ENCODE assay signal across 22 cellular contexts in the genomic region with DNA sequence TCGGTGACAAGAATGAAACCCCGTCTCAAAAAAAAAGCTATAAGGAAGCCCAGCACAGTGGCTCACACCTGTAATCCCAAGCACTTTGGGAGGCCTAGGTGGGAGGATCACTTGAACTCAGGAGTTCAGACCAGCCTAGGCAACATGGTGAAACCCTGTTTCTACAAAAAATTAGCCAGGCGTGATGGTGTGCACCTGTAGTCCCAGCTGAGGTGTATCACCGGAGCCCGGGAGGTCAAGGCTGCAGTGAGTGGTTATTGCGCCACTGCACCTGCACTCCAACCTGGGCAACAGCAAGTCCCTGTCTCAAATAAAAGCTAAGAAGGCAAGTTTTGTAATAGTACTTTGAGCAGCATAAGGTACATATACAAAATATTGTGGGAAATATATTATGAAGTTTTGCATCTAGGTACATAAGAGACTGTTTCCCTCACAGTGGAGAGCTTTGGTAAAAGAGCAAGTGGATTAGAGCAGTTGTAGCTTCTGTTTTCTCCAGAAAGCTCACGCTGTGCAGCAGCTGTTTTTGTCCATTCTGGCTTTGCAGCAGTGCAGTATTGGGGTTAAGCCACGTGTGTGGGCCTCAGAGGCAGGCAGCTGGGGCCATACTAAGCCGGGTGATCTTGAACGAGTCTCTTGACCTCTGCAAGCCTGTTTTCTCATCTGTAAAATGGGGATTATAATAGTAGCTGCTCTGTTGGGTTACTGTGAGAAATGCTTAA. TPM values are rescaled to one million over a fixed set of nuclear protein-coding genes. Genes with fewer than 3 reads are reported as not detected.
DNase-seq lines count a peak whose midpoint lies in the region; ATAC-seq, FAIRE-seq and TF ChIP-seq lines count a peak whose summit lies in the region.
"Had no signal": no experiment of that assay in that cellular context is flagged by ENCODE, and none has a peak within 500 bp of the region (broad histone marks: within the 10 kb centered on the region; RNA-seq: fewer than 3 reads in every experiment).

No MANE protein-coding gene starts in this region.

- H3K9me3 ChIP-seq in pancreas: no peaks in the 10 kb centered on the region
- H3K9me3 ChIP-seq: mucosa of descending colon had no signal

- DNase-seq in LHCN-M2 (ENCODE audit: low read depth): peak; percentile 83
- peak; percentile 16 for DNase-seq in NCI-H82 treated with DMSO at 0.1 percent for 48 hours (lab: John Stamatoyannopoulos, UW; ENCODE audit: unreplicated experiment)
- no peak for DNase-seq in effector memory CD8-positive, alpha-beta T cell
- DNase-seq in pancreas: peak in 1 of 6 donors; percentile 12
- no peak for DNase-seq in GM13976 (ENCODE audit: low spot score)
- DNase-seq: activated CD4-positive, alpha-beta memory T cell treated with anti-CD3 and anti-CD28 coated beads, Interleukin-2, amount 10 ng/mL, durations not matched to agents 7 days and 5 days; activated T-cell treated with anti-CD3 and anti-CD28 coated beads, Interleukin-2, amount 50 U/mL, for 4 hours; left cardiac atrium; mucosa of descending colon; NCI-H1436; NCI-H345; right cardiac atrium; SHP77; T-helper 1 cell had no signal

- no peaks in the 10 kb centered on the region for H3K36me3 ChIP-seq in pancreas

- H3K27ac ChIP-seq in pancreas: no peak overlapping the region
- H3K27ac ChIP-seq: VCaP had no signal

- in situ Hi-C loops in GM13976 (cut with MboI; ENCODE audit: low sequenced_read_pairs, unreplicated experiment): no loop called here

- TF ChIP-seq CTCF in pancreas (IDR thresholded peaks at IDR 0.05) (no peak), GM13976 (IDR thresholded peaks at IDR 0.05; ENCODE audit: borderline replicate concordance, control extremely low read depth, extremely low read depth, insufficient read depth, missing control alignments) (no peak)

- H3K27me3 Mint-ChIP-seq in effector memory CD8-positive, alpha-beta T cell: no peaks in the 10 kb centered on the region
- H3K27me3 Mint-ChIP-seq: activated CD4-positive, alpha-beta memory T cell treated with anti-CD3 and anti-CD28 coated beads, Interleukin-2, amount 10 ng/mL, durations not matched to agents 7 days and 5 days; activated naive CD4-positive, alpha-beta T cell treated with anti-CD3 and anti-CD28 coated beads, Interleukin-2, amount 50 U/mL, for 24 hours had no signal

- intact Hi-C loops in pancreas (cut with DNase I): no loop called here

- peaks cover 27 to 65% of the 10 kb centered on the region in 2 donors for H3K4me1 Mint-ChIP-seq in effector memory CD8-positive, alpha-beta T cell (ENCODE audit: low read depth in 2 of 2)

- peaks cover under 1 to 11% (median under 1%) of the 10 kb centered on the region in 3 donors for H3K4me1 ChIP-seq in pancreas

- peaks cover 4% of the 10 kb centered on the region for H3K36me3 Mint-ChIP-seq in effector memory CD8-positive, alpha-beta T cell (ENCODE audit: insufficient read depth)
- H3K36me3 Mint-ChIP-seq: stimulated activated effector memory CD8-positive, alpha-beta T cell treated with anti-CD3 and anti-CD28 coated beads, Interleukin-12 subunit alpha, Interleukin-12 subunit beta, amount 100 ng/mL, for 72 hours had no signal

- H3K9me3 Mint-ChIP-seq in effector memory CD8-positive, alpha-beta T cell: no peaks in the 10 kb centered on the region
- H3K9me3 Mint-ChIP-seq: activated CD4-positive, alpha-beta memory T cell treated with anti-CD3 and anti-CD28 coated beads, Interleukin-2, amount 10 ng/mL, durations not matched to agents 7 days and 5 days; activated naive CD4-positive, alpha-beta T cell treated with anti-CD3 and anti-CD28 coated beads, Interleukin-2, amount 50 U/mL, for 24 hours; activated T-cell treated with anti-CD3 and anti-CD28 coated beads, Interleukin-2, amount 50 U/mL, for 4 hours; stimulated activated effector memory CD8-positive, alpha-beta T cell treated with anti-CD3 and anti-CD28 coated beads, Interleukin-12 subunit alpha, Interleukin-12 subunit beta, amount 100 ng/mL, for 72 hours had no signal

- H3K27me3 ChIP-seq in pancreas: no peaks in the 10 kb centered on the region

- no peak for ATAC-seq in effector memory CD8-positive, alpha-beta T cell (replicated peaks)
- ATAC-seq in pancreas (peak in 3 of 4 donors; percentile 41 to 67 (median 46)), GM18868 (IDR thresholded peaks at IDR 0.05; ENCODE audit: unreplicated experiment) (no peak), GM19023 (IDR thresholded peaks at IDR 0.05; ENCODE audit: unreplicated experiment) (no peak)
- no peak for ATAC-seq in activated CD4-positive, CD25-positive, alpha-beta regulatory T cell treated with anti-CD3 and anti-CD28 coated beads, Interleukin-2, amount 50 U/mL, for 24 hours
- ATAC-seq: activated T-cell treated with anti-CD3 and anti-CD28 coated beads, Interleukin-2, amount 50 U/mL, for 4 hours; left cardiac atrium; mucosa of descending colon; right cardiac atrium; stimulated activated effector memory CD8-positive, alpha-beta T cell treated with anti-CD3 and anti-CD28 coated beads, Interleukin-12 subunit alpha, Interleukin-12 subunit beta, amount 100 ng/mL, for 72 hours had no signal

- peak overlapping the region in 1 of 2 donors; percentile 31 for H3K4me3 Mint-ChIP-seq in effector memory CD8-positive, alpha-beta T cell
- H3K4me3 Mint-ChIP-seq: activated CD4-positive, alpha-beta memory T cell treated with anti-CD3 and anti-CD28 coated beads, Interleukin-2, amount 10 ng/mL, durations not matched to agents 7 days and 5 days; activated naive CD4-positive, alpha-beta T cell treated with anti-CD3 and anti-CD28 coated beads, Interleukin-2, amount 50 U/mL, for 24 hours; activated T-cell treated with anti-CD3 and anti-CD28 coated beads, Interleukin-2, amount 50 U/mL, for 4 hours; stimulated activated effector memory CD8-positive, alpha-beta T cell treated with anti-CD3 and anti-CD28 coated beads, Interleukin-12 subunit alpha, Interleukin-12 subunit beta, amount 100 ng/mL, for 72 hours had no signal

- 67 to 76% methylated on average over 10 of the region's 10 CpGs for WGBS in pancreas, 2 donors

- peak overlapping the region; percentile 23 to 65 for H3K27ac Mint-ChIP-seq in effector memory CD8-positive, alpha-beta T cell
- H3K27ac Mint-ChIP-seq: activated CD4-positive, alpha-beta memory T cell treated with anti-CD3 and anti-CD28 coated beads, Interleukin-2, amount 10 ng/mL, durations not matched to agents 7 days and 5 days; activated naive CD4-positive, alpha-beta T cell treated with anti-CD3 and anti-CD28 coated beads, Interleukin-2, amount 50 U/mL, for 24 hours; stimulated activated effector memory CD8-positive, alpha-beta T cell treated with anti-CD3 and anti-CD28 coated beads, Interleukin-12 subunit alpha, Interleukin-12 subunit beta, amount 100 ng/mL, for 72 hours had no signal

- no peak overlapping the region for H3K4me3 ChIP-seq in pancreas
- H3K4me3 ChIP-seq: mucosa of descending colon had no signal

- no peak for FAIRE-seq in pancreas (lab: Jason Lieb, UNC)
- FAIRE-seq: astrocyte, H1 had no signal

RNA-seq across cellular contexts. Expression of gene ARHGAP35, which starts 35.4 kb away (rescaled TPM):
- total RNA-seq in LHCN-M2 (2014; rRNA removed) (23.4 and 29.3 TPM in 2 replicates), pancreas (10 to 100 TPM; 14.6 to 26.8 (median 19.9) TPM)
- polyA plus RNA-seq in LHCN-M2 (2012): 26.4 TPM
- polyA plus RNA-seq in pancreas: 10 to 100 TPM in 1 of 2 donors, 1 to 10 TPM in 1; 8.4 to 12.7 TPM

RNA-seq across cellular contexts. Expression of gene AP2S1, which starts 45.6 kb away (rescaled TPM):
- total RNA-seq in LHCN-M2 (2014; rRNA removed) (160 and 175 TPM in 2 replicates), pancreas (10 to 100 TPM; 34.5 to 50.9 (median 39.3) TPM)
- polyA plus RNA-seq in LHCN-M2 (2012): 419 TPM
- polyA plus RNA-seq in pancreas: 10 to 100 TPM; 46.4 to 48.2 TPM

Comparison
In these comparisons a context has a peak if more than half of its experiments do, and no peak if none do; other contexts are left out.
1. DNase-seq: peak in LHCN-M2 (single experiment) and NCI-H82 treated with DMSO at 0.1 percent for 48 hours (single experiment); none in effector memory CD8-positive, alpha-beta T cell (0 of 3) and GM13976 (single experiment).
2. ATAC-seq: peak in pancreas (3 of 4); none in effector memory CD8-positive, alpha-beta T cell (single experiment), GM18868 (single experiment), activated CD4-positive, CD25-positive, alpha-beta regulatory T cell treated with anti-CD3 and anti-CD28 coated beads, Interleukin-2, amount 50 U/mL, for 24 hours (0 of 2) and GM19023 (single experiment).